In the genomic region with DNA sequence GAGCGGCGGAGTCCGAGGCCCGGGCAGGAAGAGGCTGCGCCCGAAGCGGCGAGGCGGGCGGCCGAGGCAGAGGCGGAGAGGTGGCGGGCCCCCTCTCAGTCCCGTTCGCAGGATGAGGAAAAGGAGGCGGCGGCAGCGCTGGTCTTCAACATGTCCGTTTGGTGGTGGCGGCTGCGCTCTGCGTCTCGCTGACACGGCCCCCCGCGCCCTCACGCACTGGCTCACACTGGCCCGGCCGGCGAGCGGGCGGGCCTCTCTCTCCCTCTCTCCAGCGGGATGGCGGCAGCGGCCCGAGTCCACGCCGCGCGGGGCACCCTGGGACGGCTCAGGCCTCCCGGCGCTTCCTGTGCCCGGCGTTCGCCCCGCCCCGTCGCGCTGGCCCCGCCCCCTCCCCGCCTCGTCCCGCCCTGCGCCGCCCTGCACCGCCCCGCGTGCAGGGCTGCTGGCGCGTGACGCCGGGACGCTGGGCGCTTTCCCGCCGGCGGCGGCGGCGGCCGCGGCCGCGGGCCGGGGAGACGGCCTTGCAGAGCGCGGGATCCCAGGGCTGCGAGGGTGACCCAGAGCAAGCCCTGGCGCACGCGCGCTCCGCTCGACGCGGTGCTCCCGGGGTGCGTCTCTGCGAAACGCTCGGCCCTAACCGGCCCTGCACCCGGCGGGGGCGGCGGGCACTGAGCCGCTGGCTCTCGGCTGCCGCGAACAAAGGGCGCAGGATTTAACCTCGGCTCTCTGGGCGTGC, we compare ENCODE assay signal across 8 cellular contexts. TPM values are rescaled to one million over a fixed set of nuclear protein-coding genes. Genes with fewer than 3 reads are reported as not detected.
A peak's percentile ranks its signal among the peaks of the same experiment; 100 is the strongest.
DNase-seq lines count a peak whose midpoint lies in the region; ATAC-seq, FAIRE-seq and TF ChIP-seq lines count a peak whose summit lies in the region.

A gene with protein sequence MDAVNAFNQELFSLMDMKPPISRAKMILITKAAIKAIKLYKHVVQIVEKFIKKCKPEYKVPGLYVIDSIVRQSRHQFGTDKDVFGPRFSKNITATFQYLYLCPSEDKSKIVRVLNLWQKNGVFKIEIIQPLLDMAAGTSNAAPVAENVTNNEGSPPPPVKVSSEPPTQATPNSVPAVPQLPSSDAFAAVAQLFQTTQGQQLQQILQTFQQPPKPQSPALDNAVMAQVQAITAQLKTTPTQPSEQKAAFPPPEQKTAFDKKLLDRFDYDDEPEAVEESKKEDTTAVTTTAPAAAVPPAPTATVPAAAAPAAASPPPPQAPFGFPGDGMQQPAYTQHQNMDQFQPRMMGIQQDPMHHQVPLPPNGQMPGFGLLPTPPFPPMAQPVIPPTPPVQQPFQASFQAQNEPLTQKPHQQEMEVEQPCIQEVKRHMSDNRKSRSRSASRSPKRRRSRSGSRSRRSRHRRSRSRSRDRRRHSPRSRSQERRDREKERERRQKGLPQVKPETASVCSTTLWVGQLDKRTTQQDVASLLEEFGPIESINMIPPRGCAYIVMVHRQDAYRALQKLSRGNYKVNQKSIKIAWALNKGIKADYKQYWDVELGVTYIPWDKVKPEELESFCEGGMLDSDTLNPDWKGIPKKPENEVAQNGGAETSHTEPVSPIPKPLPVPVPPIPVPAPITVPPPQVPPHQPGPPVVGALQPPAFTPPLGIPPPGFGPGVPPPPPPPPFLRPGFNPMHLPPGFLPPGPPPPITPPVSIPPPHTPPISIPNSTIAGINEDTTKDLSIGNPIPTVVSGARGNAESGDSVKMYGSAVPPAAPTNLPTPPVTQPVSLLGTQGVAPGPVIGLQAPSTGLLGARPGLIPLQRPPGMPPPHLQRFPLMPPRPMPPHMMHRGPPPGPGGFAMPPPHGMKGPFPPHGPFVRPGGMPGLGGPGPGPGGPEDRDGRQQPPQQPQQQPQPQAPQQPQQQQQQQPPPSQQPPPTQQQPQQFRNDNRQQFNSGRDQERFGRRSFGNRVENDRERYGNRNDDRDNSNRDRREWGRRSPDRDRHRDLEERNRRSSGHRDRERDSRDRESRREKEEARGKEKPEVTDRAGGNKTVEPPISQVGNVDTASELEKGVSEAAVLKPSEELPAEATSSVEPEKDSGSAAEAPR (minus strand): TSS at position 317 of the 736 bp plus-strand sequence. CDS start 426 bp downstream, outside the sequence.

- in situ Hi-C loops in transverse colon (cut with MboI; ENCODE audit: low pct_ligation_motif_present in 1 of 4, low pct_unique_long_range_greater_than_20kb in 1 of 4, low sequenced_read_pairs in 3 of 4), result no loop called here

- DNase-seq in GM12892 (ENCODE audit: insufficient read length) (peak; percentile 82), NCI-H1105 treated with DMSO at 0.1 percent for 48 hours (lab: John Stamatoyannopoulos, UW) (peak; percentile 92), SW480 (ENCODE audit: low spot score) (peak; percentile 92), cardiac septum (ENCODE audit: low spot score) (peak; percentile 95), posterior cingulate gyrus (peak; percentile 85 to 98 (median 90)), transverse colon (peak; percentile 92)

- peak; percentile 83 for ATAC-seq in HG02759 (IDR thresholded peaks at IDR 0.05; ENCODE audit: unreplicated experiment)

- no peaks in the 10 kb centered on the region for H3K27me3 ChIP-seq in transverse colon

- TF ChIP-seq EP300 in transverse colon (IDR thresholded peaks at IDR 0.05; ENCODE audit: low read depth), result no peak

- WGBS in adipose tissue, 3 donors, result 1% methylated on average over 62 to 103 of the region's 105 CpGs
- WGBS in transverse colon (ENCODE audit: low coverage in 1 of 2), 2 donors, result 0% methylated on average over 52 of the region's 105 CpGs; no CpG with 5 or more reads in 1 of the 2 donors

- peak within 1 kb of the TSS; percentile 49 to 96 (median 90) for H3K4me3 ChIP-seq in transverse colon

- peaks cover 19 to 45% (median 34%) of the 10 kb centered on the region in 4 donors for H3K4me1 ChIP-seq in transverse colon

- H3K27ac ChIP-seq in adipose tissue (ENCODE audit: low read depth, low read length), result peak within 1 kb of the TSS; percentile 72
- H3K27ac ChIP-seq in transverse colon, result peak within 1 kb of the TSS; percentile 92 to 99 (median 94)

- TF ChIP-seq POLR2A in GM12892 (IDR thresholded peaks at IDR 0.05; ENCODE audit: low read depth, low read length), result peak; percentile 91
- peak; percentile 92 for TF ChIP-seq POLR2A in transverse colon (IDR thresholded peaks at IDR 0.05)

- peak; percentile 97 for FAIRE-seq in GM12892 (lab: Jason Lieb, UNC)

- H3K36me3 ChIP-seq in transverse colon, result no peaks in the 10 kb centered on the region

- intact Hi-C loops in cardiac septum (cut with DNase I) (loop anchor here (2.0 kb wide), 1 partner anchor 73 kb away; the partner anchor contains the start of gene SOD1), posterior cingulate gyrus (cut with DNase I) (loop anchor here (1.0 to 10.0 kb wide), 3 partner anchors 72 to 1913 kb away; partner anchors contain the start of genes CRYZL1 and ITSN1), transverse colon (cut with DNase I; ENCODE audit: low total_unique reads) (no loop called here)

- TF ChIP-seq CTCF in transverse colon (IDR thresholded peaks at IDR 0.05), result no peak

- H3K9me3 ChIP-seq in transverse colon, result no peaks in the 10 kb centered on the region

RNA-seq across cellular contexts. Expression of the gene that starts here (rescaled TPM):
- polyA plus RNA-seq in GM12892 (2012; ENCODE audit: missing spikeins), result 16.6 TPM
- polyA plus RNA-seq in adipose tissue, result 10 to 100 TPM in 2 of 3 donors, 1 to 10 TPM in 1; 6.0 to 15.6 (median 10.9) TPM
- total RNA-seq in cardiac septum (20.6 TPM), transverse colon (10 to 100 TPM; 23.2 to 31.0 (median 26.8) TPM)

Comparison
In these comparisons a context has a peak if more than half of its experiments do, and no peak if none do; other contexts are left out.
1. Peak in every context shown above with its lines: DNase-seq, ATAC-seq, H3K4me3 ChIP-seq and H3K27ac ChIP-seq.